In genomic region chr1:234600418-234601216, GRCh38 we compare ENCODE assay signal across 8 cellular contexts. TPM values are rescaled to one million over a fixed set of nuclear protein-coding genes. Genes with fewer than 3 reads are reported as not detected.
DNase-seq lines count a peak whose midpoint lies in the region; ATAC-seq, FAIRE-seq and TF ChIP-seq lines count a peak whose summit lies in the region.

No MANE protein-coding gene starts in this region.

- H3K27ac ChIP-seq in CD4-positive, alpha-beta memory T cell (ENCODE audit: low read depth, low read length), result peak overlapping the region; percentile 96
- peak overlapping the region; percentile 99 to 100 for H3K27ac ChIP-seq in left lung
- peak overlapping the region; percentile 96 for H3K27ac ChIP-seq in suprapubic skin

- H3K27me3 ChIP-seq in CD4-positive, alpha-beta memory T cell (ENCODE audit: insufficient read depth, low read length), result no peaks in the 10 kb centered on the region
- H3K27me3 ChIP-seq in bronchial epithelial cell (ENCODE audit: control insufficient read depth, insufficient read depth, low read length) (no peaks in the 10 kb centered on the region), left lung (no peaks in the 10 kb centered on the region), suprapubic skin (no peaks in the 10 kb centered on the region)

- 4% methylated on average over 11 of the region's 11 CpGs for WGBS in suprapubic skin

- peak overlapping the region; percentile 74 to 95 (median 87) for H3K4me3 Mint-ChIP-seq in CD4-positive, alpha-beta memory T cell

- peaks cover 40 to 72% (median 50%) of the 10 kb centered on the region in 4 donors for H3K4me1 Mint-ChIP-seq in CD4-positive, alpha-beta memory T cell

- H3K9me3 ChIP-seq in CD4-positive, alpha-beta memory T cell (ENCODE audit: control insufficient read depth in 1 of 2, low read length in 2 of 2), result no peaks in the 10 kb centered on the region
- H3K9me3 ChIP-seq in left lung (no peaks in the 10 kb centered on the region), suprapubic skin (no peaks in the 10 kb centered on the region)

- H3K36me3 Mint-ChIP-seq in CD4-positive, alpha-beta memory T cell, result peaks cover 17 to 33% of the 10 kb centered on the region in 2 donors

- peaks cover 11% of the 10 kb centered on the region for H3K36me3 ChIP-seq in CD4-positive, alpha-beta memory T cell (ENCODE audit: insufficient read depth, low read length)
- H3K36me3 ChIP-seq in bronchial epithelial cell (ENCODE audit: control insufficient read depth, insufficient read depth, low read length) (no peaks in the 10 kb centered on the region), left lung (peaks cover 0 to 4% of the 10 kb centered on the region in 2 donors), suprapubic skin (no peaks in the 10 kb centered on the region)

- TF ChIP-seq POLR2A in suprapubic skin (IDR thresholded peaks at IDR 0.05), result no peak

- POLR2A ChIA-PET in CD4-positive, alpha-beta memory T cell (lab: Charles Lee; ENCODE audit: partially characterized antibody), result interaction anchor here (0.7 to 10.8 kb wide), 31 partner anchors 9 to 560 kb away, joined by 3 to 312 read pairs (median 4); partner anchors contain the start of genes IRF2BP2, RBM34 and TARBP1

- peak overlapping the region; percentile 92 to 99 (median 97) for H3K27ac Mint-ChIP-seq in CD4-positive, alpha-beta memory T cell

- H3K4me1 ChIP-seq in CD4-positive, alpha-beta memory T cell (ENCODE audit: insufficient read depth, low read length), result peaks cover 64% of the 10 kb centered on the region
- H3K4me1 ChIP-seq in left lung, result peaks cover 35 to 74% of the 10 kb centered on the region in 2 donors
- H3K4me1 ChIP-seq in suprapubic skin, result peaks cover 71% of the 10 kb centered on the region

- ATAC-seq in left lung (peak; percentile 8), HG02885 (IDR thresholded peaks at IDR 0.05; ENCODE audit: poor library complexity, unreplicated experiment) (no peak)

- intact Hi-C loops in CD4-positive, alpha-beta memory T cell (cut with micrococcal nuclease), result loop anchor here (1.0 to 5.0 kb wide), 2 partner anchors 10 to 562 kb away; partner anchors contain the start of genes IRF2BP2 and RBM34
- intact Hi-C loops in left lung (cut with DNase I), result loop anchor here in 1 of 2 donors (10.0 kb wide), 1 partner anchor 384 kb away; no protein-coding TSS in a partner anchor

- no peaks in the 10 kb centered on the region for H3K27me3 Mint-ChIP-seq in CD4-positive, alpha-beta memory T cell

- TF ChIP-seq CTCF in GM20000 (IDR thresholded peaks at IDR 0.05; ENCODE audit: extremely low read depth, missing control alignments) (no peak), bronchial epithelial cell (IDR thresholded peaks at IDR 0.05; ENCODE audit: insufficient read depth, low read length, severe bottlenecking) (no peak), left lung (IDR thresholded peaks at IDR 0.05) (no peak), suprapubic skin (IDR thresholded peaks at IDR 0.05) (no peak)

- H3K4me3 ChIP-seq in CD4-positive, alpha-beta memory T cell (ENCODE audit: low read length in 2 of 2), result peak overlapping the region in 1 of 2 donors; percentile 17
- H3K4me3 ChIP-seq in bronchial epithelial cell (ENCODE audit: low read depth, low read length) (peak overlapping the region; percentile 31), left lung (peak overlapping the region in 1 of 2 donors; percentile 55), suprapubic skin (peak overlapping the region; percentile 48)

- FAIRE-seq in bronchial epithelial cell (lab: Jason Lieb, UNC), result no peak

- peak; percentile 66 to 76 (median 71) for DNase-seq in CD4-positive, alpha-beta memory T cell
- DNase-seq in GM20000 (ENCODE audit: low spot score), result peak; percentile 56
- peak; percentile 63 for DNase-seq in NCI-H82 treated with DMSO at 0.1 percent for 48 hours (lab: John Stamatoyannopoulos, UW; ENCODE audit: unreplicated experiment)
- DNase-seq in bronchial epithelial cell (ENCODE audit: low read depth), result no peak
- peak in 1 of 2 donors; percentile 52 for DNase-seq in left lung
- no peak for DNase-seq in suprapubic skin (ENCODE audit: low spot score in 2 of 2)
- DNase-seq in stimulated activated CD8-positive, alpha-beta memory T cell treated with anti-CD3 and anti-CD28 coated beads, Interleukin-4, amount 100 ng/mL, for 48 hours, result no peak

- no peaks in the 10 kb centered on the region for H3K9me3 Mint-ChIP-seq in CD4-positive, alpha-beta memory T cell

- TF ChIP-seq EP300 in suprapubic skin (IDR thresholded peaks at IDR 0.05), result no peak

- CTCF ChIA-PET in CD4-positive, alpha-beta memory T cell (lab: Charles Lee; ENCODE audit: partially characterized antibody), result interaction anchor here (1.0 to 10.7 kb wide), 8 partner anchors 11 to 506 kb away, joined by 3 to 141 read pairs (median 6); partner anchors contain the start of gene IRF2BP2

RNA-seq across cellular contexts. Expression of gene IRF2BP2, which starts 9.4 kb away (rescaled TPM):
- 100 to 1,000 TPM; 162 to 164 TPM for total RNA-seq in CD4-positive, alpha-beta memory T cell
- 10 to 100 TPM; 23.9 to 43.0 TPM for polyA plus RNA-seq in CD4-positive, alpha-beta memory T cell
- 64.1 and 80.3 TPM in 2 replicates for total RNA-seq in bronchial epithelial cell
- 100 to 1,000 TPM; 114 to 135 TPM for total RNA-seq in left lung
- total RNA-seq in suprapubic skin, result 100 to 1,000 TPM; 129 to 195 (median 159) TPM

Comparison
In these comparisons a context has a peak if more than half of its experiments do, and no peak if none do; other contexts are left out.
1. DNase-seq: peak in CD4-positive, alpha-beta memory T cell (5 of 5), GM20000 (single experiment) and NCI-H82 treated with DMSO at 0.1 percent for 48 hours (single experiment); none in bronchial epithelial cell (single experiment), suprapubic skin (0 of 2) and stimulated activated CD8-positive, alpha-beta memory T cell treated with anti-CD3 and anti-CD28 coated beads, Interleukin-4, amount 100 ng/mL, for 48 hours (single experiment).
2. Peak in every context shown above with its lines, with median percentiles within 50 percentile points of each other: H3K27ac ChIP-seq.